In the genomic region with DNA sequence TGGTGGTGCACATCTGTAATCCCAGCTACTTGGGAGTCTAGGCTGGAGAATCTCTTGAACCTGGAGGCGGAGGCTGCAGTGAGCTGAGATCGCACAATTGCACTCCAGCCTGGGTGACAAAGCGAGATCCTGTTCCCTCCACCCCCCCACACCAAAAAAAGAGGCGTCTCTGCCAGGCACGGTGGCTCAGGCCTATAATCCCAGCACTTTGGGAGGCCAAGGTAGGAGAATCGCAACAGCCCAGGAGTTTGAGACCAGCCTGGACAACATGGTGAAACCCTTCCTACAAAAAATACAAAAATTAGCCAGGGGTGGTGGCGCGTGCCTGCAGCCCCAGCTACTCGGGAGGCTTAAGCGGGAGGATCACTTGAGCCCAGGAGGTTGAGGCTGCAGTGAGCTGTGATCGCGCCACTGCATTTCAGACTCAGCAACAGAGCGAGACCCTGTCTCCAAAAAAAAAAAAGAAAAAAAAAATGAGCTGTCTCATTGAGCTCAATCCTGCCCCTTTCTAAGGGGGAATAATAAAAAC, we compare ENCODE assay signal across 13 cellular contexts. TPM values are rescaled to one million over a fixed set of nuclear protein-coding genes. Genes with fewer than 3 reads are reported as not detected.
DNase-seq lines count a peak whose midpoint lies in the region; ATAC-seq, FAIRE-seq and TF ChIP-seq lines count a peak whose summit lies in the region.
"Had no signal": no experiment of that assay in that cellular context is flagged by ENCODE, and none has a peak within 500 bp of the region (broad histone marks: within the 10 kb centered on the region; RNA-seq: fewer than 3 reads in every experiment).

No MANE protein-coding gene starts in this region.

- H3K9ac ChIP-seq in astrocyte (ENCODE audit: low read length) (peak overlapping the region; percentile 98), muscle layer of colon (ENCODE audit: low read length) (peak overlapping the region; percentile 65)

- FAIRE-seq in astrocyte (lab: Jason Lieb, UNC): no peak

- no peak overlapping the region for H3K4me3 Mint-ChIP-seq in astrocyte (ENCODE audit: unreplicated experiment)

- peaks cover 7% of the 10 kb centered on the region for H3K4me1 Mint-ChIP-seq in astrocyte (ENCODE audit: low read depth, unreplicated experiment)

- no peaks in the 10 kb centered on the region for H3K27me3 ChIP-seq in left ventricle myocardium inferior (ENCODE audit: low read depth)
- no peaks in the 10 kb centered on the region for H3K27me3 ChIP-seq in astrocyte (ENCODE audit: insufficient read depth, low read length)
- no peaks in the 10 kb centered on the region for H3K27me3 ChIP-seq in muscle layer of colon (ENCODE audit: control insufficient read depth in 1 of 2, insufficient read depth in 2 of 2, low read length in 2 of 2)

- H3K4me3 ChIP-seq in left ventricle myocardium inferior: peak overlapping the region; percentile 93
- H3K4me3 ChIP-seq in astrocyte (ENCODE audit: insufficient read depth, low read depth, low read length): peak overlapping the region; percentile 97
- peak overlapping the region in 1 of 2 donors; percentile 100 for H3K4me3 ChIP-seq in muscle layer of colon (ENCODE audit: low read depth in 1 of 2, low read length in 2 of 2)
- no peak overlapping the region for H3K4me3 ChIP-seq in mucosa of descending colon

- ATAC-seq in left ventricle myocardium superior (no peak), HG02840 (IDR thresholded peaks at IDR 0.05; ENCODE audit: low FRiP score, unreplicated experiment) (no peak), mucosa of descending colon (no peak)

- peaks cover 76% of the 10 kb centered on the region for H3K79me2 ChIP-seq in astrocyte (ENCODE audit: insufficient read depth, low read length)

- H3K27me3 Mint-ChIP-seq in astrocyte (ENCODE audit: low read depth, unreplicated experiment): no peaks in the 10 kb centered on the region

- no peaks in the 10 kb centered on the region for H3K9me3 Mint-ChIP-seq in astrocyte (ENCODE audit: unreplicated experiment)

- TF ChIP-seq CTCF in left ventricle myocardium inferior (IDR thresholded peaks at IDR 0.05; ENCODE audit: borderline replicate concordance) (no peak), astrocyte (IDR thresholded peaks at IDR 0.05; ENCODE audit: insufficient read depth, low read depth, low read length) (no peak), mucosa of descending colon (IDR thresholded peaks at IDR 0.05) (no peak)

- H2AFZ ChIP-seq in astrocyte (ENCODE audit: low read depth, low read length): no peak overlapping the region

- H3K27ac Mint-ChIP-seq in astrocyte (ENCODE audit: unreplicated experiment): peak overlapping the region; percentile 34

- H3K36me3 ChIP-seq in left ventricle myocardium inferior (no peaks in the 10 kb centered on the region), astrocyte (ENCODE audit: insufficient read depth, low read length) (peaks cover 3% of the 10 kb centered on the region), muscle layer of colon (ENCODE audit: insufficient read depth, low read length) (peaks cover 4% of the 10 kb centered on the region), mucosa of descending colon (ENCODE audit: low read depth) (peaks cover 4% of the 10 kb centered on the region)

- H3K36me3 Mint-ChIP-seq in astrocyte (ENCODE audit: low read depth, unreplicated experiment): no peaks in the 10 kb centered on the region

- no peak for DNase-seq in left ventricle myocardium inferior
- DNase-seq in left ventricle myocardium superior: no peak
- no peak for DNase-seq in astrocyte (ENCODE audit: low read depth)
- DNase-seq in activated gamma-delta T cell (lab: John Stamatoyannopoulos, UW): no peak
- DNase-seq in mucosa of descending colon: no peak
- DNase-seq in OCI-M2 (lab: John Stamatoyannopoulos, UW; ENCODE audit: unreplicated experiment): no peak
- DNase-seq: activated T-cell treated with anti-CD3 and anti-CD28 coated beads for 4 hours, amygdala, DMS79 treated with DMSO at 0.1 percent for 48 hours, glutamatergic neuron had no signal

- peaks cover 72% of the 10 kb centered on the region for H4K20me1 ChIP-seq in astrocyte (ENCODE audit: insufficient read depth, low read length)

- intact Hi-C loops in left ventricle myocardium inferior (cut with micrococcal nuclease): loop anchor here (10.0 kb wide), 1 partner anchor 84 kb away; no protein-coding TSS in a partner anchor
- intact Hi-C loops in left ventricle myocardium superior (cut with micrococcal nuclease): loop anchor here (10.0 kb wide), 1 partner anchor 84 kb away; no protein-coding TSS in a partner anchor
- intact Hi-C loops in mucosa of descending colon (cut with DNase I, micrococcal nuclease): loop anchor here (5.0 to 10.0 kb wide), 2 partner anchors 82 to 84 kb away; no protein-coding TSS in a partner anchor

- peak overlapping the region; percentile 96 for H3K27ac ChIP-seq in left ventricle myocardium inferior (replicated peaks)
- H3K27ac ChIP-seq in astrocyte (ENCODE audit: low read depth, low read length): no peak overlapping the region
- H3K27ac ChIP-seq in muscle layer of colon (ENCODE audit: low read depth, low read length): peak overlapping the region; percentile 45

- H3K4me1 ChIP-seq in left ventricle myocardium inferior (peaks cover 85% of the 10 kb centered on the region), astrocyte (ENCODE audit: insufficient read depth, low read length) (peaks cover 7% of the 10 kb centered on the region), muscle layer of colon (ENCODE audit: insufficient read depth, low read length) (peaks cover 34% of the 10 kb centered on the region), mucosa of descending colon (ENCODE audit: low read depth) (peaks cover 26% of the 10 kb centered on the region)

- H3K9me3 ChIP-seq in left ventricle myocardium inferior (replicated peaks): no peaks in the 10 kb centered on the region
- H3K9me3 ChIP-seq in astrocyte (ENCODE audit: insufficient read depth, low read depth, low read length): no peaks in the 10 kb centered on the region
- H3K9me3 ChIP-seq in muscle layer of colon (ENCODE audit: low read length): no peaks in the 10 kb centered on the region
- no peaks in the 10 kb centered on the region for H3K9me3 ChIP-seq in mucosa of descending colon

- H3K4me2 ChIP-seq in astrocyte (ENCODE audit: low read length): peak overlapping the region; percentile 97

RNA-seq across cellular contexts. Expression of a gene that starts 1.8 kb away (rescaled TPM):
- total RNA-seq in left ventricle myocardium inferior (103 TPM), left ventricle myocardium superior (101 TPM), astrocyte (145 and 155 TPM in 2 replicates), mucosa of descending colon (100 to 1,000 TPM in 1 of 3 donors, 10 to 100 TPM in 2; 70.6 to 121 (median 77.7) TPM)

RNA-seq across cellular contexts. Expression of a gene that starts 3.1 kb away (rescaled TPM):
- total RNA-seq in left ventricle myocardium inferior: 7.9 TPM
- total RNA-seq in left ventricle myocardium superior: 8.0 TPM
- 25.8 and 26.2 TPM in 2 replicates for total RNA-seq in astrocyte
- total RNA-seq in mucosa of descending colon: 10 to 100 TPM in 1 of 3 donors, 1 to 10 TPM in 2; 9.0 to 13.9 (median 9.5) TPM

RNA-seq across cellular contexts. Expression of a gene that starts 49.3 kb away (rescaled TPM):
- total RNA-seq in left ventricle myocardium inferior (not detected), left ventricle myocardium superior (not detected), astrocyte (0.19 and 0.20 TPM in 2 replicates), mucosa of descending colon (1 to 10 TPM in 2 of 3 donors, under 1 TPM in 1; 0.41 to 2.3 (median 2.0) TPM)
- total RNA-seq: lung microvascular endothelial cell had no signal
